Comparison of ENCODE assay signal across 14 cellular contexts in the genomic region with DNA sequence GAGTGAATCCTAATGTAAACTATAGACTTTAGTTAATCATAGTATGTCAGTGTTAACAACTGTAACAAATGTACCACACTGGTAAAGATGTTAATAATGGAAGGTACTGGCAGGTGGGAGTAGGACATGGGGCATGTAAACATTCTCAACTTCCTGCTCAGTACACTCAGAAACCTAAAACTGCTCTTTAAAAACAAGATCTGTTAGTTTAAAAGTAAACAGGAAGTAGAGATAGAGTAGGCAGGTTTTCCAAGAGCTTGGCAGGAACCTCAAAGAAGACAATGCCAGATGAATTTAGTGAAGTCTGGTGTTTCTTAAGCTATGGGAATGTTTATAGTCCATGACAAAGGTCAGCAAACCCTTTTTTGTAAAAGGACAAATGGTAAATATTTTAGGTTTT. TPM values are rescaled to one million over a fixed set of nuclear protein-coding genes. Genes with fewer than 3 reads are reported as not detected.
A peak's percentile ranks its signal among the peaks of the same experiment; 100 is the strongest.
DNase-seq lines count a peak whose midpoint lies in the region; ATAC-seq and TF ChIP-seq lines count a peak whose summit lies in the region.
"Had no signal": no experiment of that assay in that cellular context is flagged by ENCODE, and none has a peak within 500 bp of the region (broad histone marks: within the 10 kb centered on the region; RNA-seq: fewer than 3 reads in every experiment).

No MANE protein-coding gene starts in this region.

- ATAC-seq in stimulated activated effector memory CD8-positive, alpha-beta T cell treated with anti-CD3 and anti-CD28 coated beads, Interleukin-12 subunit alpha, Interleukin-12 subunit beta, amount 100 ng/mL, for 72 hours, result peak; percentile 68
- ATAC-seq in HG03196 (IDR thresholded peaks at IDR 0.05; ENCODE audit: unreplicated experiment), result no peak

- H3K27me3 Mint-ChIP-seq in activated naive CD4-positive, alpha-beta T cell treated with anti-CD3 and anti-CD28 coated beads, Interleukin-2, amount 10 ng/mL, durations not matched to agents 7 days and 5 days, result no peaks in the 10 kb centered on the region
- H3K27me3 Mint-ChIP-seq in endothelial cell (ENCODE audit: unreplicated experiment) (peaks cover 2% of the 10 kb centered on the region), glutamatergic neuron (ENCODE audit: unreplicated experiment) (no peaks in the 10 kb centered on the region)
- H3K27me3 Mint-ChIP-seq: B cell had no signal

- CTCF ChIA-PET in activated naive CD4-positive, alpha-beta T cell treated with anti-CD3 and anti-CD28 coated beads, Interleukin-2, amount 10 ng/mL, durations not matched to agents 7 days and 5 days (lab: Charles Lee), result no interaction called here

- H3K36me3 Mint-ChIP-seq in activated naive CD4-positive, alpha-beta T cell treated with anti-CD3 and anti-CD28 coated beads, Interleukin-2, amount 10 ng/mL, durations not matched to agents 7 days and 5 days, result peaks cover 14% of the 10 kb centered on the region
- H3K36me3 Mint-ChIP-seq in endothelial cell (ENCODE audit: low read depth, unreplicated experiment), result peaks cover 10% of the 10 kb centered on the region
- peaks cover 4% of the 10 kb centered on the region for H3K36me3 Mint-ChIP-seq in stimulated activated effector memory CD8-positive, alpha-beta T cell treated with anti-CD3 and anti-CD28 coated beads, Interleukin-12 subunit alpha, Interleukin-12 subunit beta, amount 100 ng/mL, for 72 hours
- H3K36me3 Mint-ChIP-seq in glutamatergic neuron (ENCODE audit: unreplicated experiment), result peaks cover 29% of the 10 kb centered on the region

- peaks cover 22% of the 10 kb centered on the region for H3K4me1 Mint-ChIP-seq in activated naive CD4-positive, alpha-beta T cell treated with anti-CD3 and anti-CD28 coated beads, Interleukin-2, amount 10 ng/mL, durations not matched to agents 7 days and 5 days
- peaks cover 16% of the 10 kb centered on the region for H3K4me1 Mint-ChIP-seq in endothelial cell (ENCODE audit: unreplicated experiment)
- peaks cover 11% of the 10 kb centered on the region for H3K4me1 Mint-ChIP-seq in stimulated activated effector memory CD8-positive, alpha-beta T cell treated with anti-CD3 and anti-CD28 coated beads, Interleukin-12 subunit alpha, Interleukin-12 subunit beta, amount 100 ng/mL, for 72 hours
- no peaks in the 10 kb centered on the region for H3K4me1 Mint-ChIP-seq in glutamatergic neuron (ENCODE audit: low read depth, unreplicated experiment)
- H3K4me1 Mint-ChIP-seq: neural progenitor cell had no signal

- peaks cover 17% of the 10 kb centered on the region for H3K9me3 Mint-ChIP-seq in activated naive CD4-positive, alpha-beta T cell treated with anti-CD3 and anti-CD28 coated beads, Interleukin-2, amount 10 ng/mL, durations not matched to agents 7 days and 5 days
- H3K9me3 Mint-ChIP-seq in endothelial cell (ENCODE audit: unreplicated experiment), result peaks cover 5% of the 10 kb centered on the region
- H3K9me3 Mint-ChIP-seq in stimulated activated effector memory CD8-positive, alpha-beta T cell treated with anti-CD3 and anti-CD28 coated beads, Interleukin-12 subunit alpha, Interleukin-12 subunit beta, amount 100 ng/mL, for 72 hours, result peaks cover 2% of the 10 kb centered on the region
- no peaks in the 10 kb centered on the region for H3K9me3 Mint-ChIP-seq in glutamatergic neuron (ENCODE audit: unreplicated experiment)

- H3K27ac Mint-ChIP-seq in activated naive CD4-positive, alpha-beta T cell treated with anti-CD3 and anti-CD28 coated beads, Interleukin-2, amount 10 ng/mL, durations not matched to agents 7 days and 5 days, result peak overlapping the region; percentile 77
- H3K27ac Mint-ChIP-seq in endothelial cell (ENCODE audit: unreplicated experiment) (peak overlapping the region; percentile 82), glutamatergic neuron (ENCODE audit: unreplicated experiment) (no peak overlapping the region)
- peak overlapping the region; percentile 49 for H3K27ac Mint-ChIP-seq in stimulated activated effector memory CD8-positive, alpha-beta T cell treated with anti-CD3 and anti-CD28 coated beads, Interleukin-12 subunit alpha, Interleukin-12 subunit beta, amount 100 ng/mL, for 72 hours
- H3K27ac Mint-ChIP-seq: B cell, HFFc6, neural progenitor cell had no signal

- no peak for TF ChIP-seq CTCF in NB4 (IDR thresholded peaks at IDR 0.05; ENCODE audit: low read depth, low read length)
- no peak for TF ChIP-seq CTCF in endothelial cell (IDR thresholded peaks at IDR 0.05; ENCODE audit: unreplicated experiment)
- no peak for TF ChIP-seq CTCF in glutamatergic neuron (IDR thresholded peaks at IDR 0.05; ENCODE audit: partially characterized antibody, unreplicated experiment)

- DNase-seq in activated naive CD4-positive, alpha-beta T cell treated with anti-CD3 and anti-CD28 coated beads, Interleukin-2, amount 10 ng/mL, durations not matched to agents 7 days and 5 days, result no peak
- no peak for DNase-seq in activated naive CD4-positive, alpha-beta T cell (lab: John Stamatoyannopoulos, UW)
- DNase-seq in NB4 (ENCODE audit: low read depth) (peak; percentile 9), endothelial cell (ENCODE audit: low spot score) (no peak), glutamatergic neuron (no peak), NCI-H1105 (lab: John Stamatoyannopoulos, UW) (no peak)
- DNase-seq in stimulated activated effector memory CD8-positive, alpha-beta T cell treated with anti-CD3 and anti-CD28 coated beads, Interleukin-12 subunit alpha, Interleukin-12 subunit beta, amount 100 ng/mL, for 72 hours (ENCODE audit: low spot score in 2 of 2), result no peak
- DNase-seq: activated T-cell treated with anti-CD3 and anti-CD28 coated beads, Interleukin-2, amount 50 U/mL, for 1 hour; GF-D8; HFFc6; left ventricle myocardium inferior had no signal

- no peak overlapping the region for H3K4me3 Mint-ChIP-seq in activated naive CD4-positive, alpha-beta T cell treated with anti-CD3 and anti-CD28 coated beads, Interleukin-2, amount 10 ng/mL, durations not matched to agents 7 days and 5 days
- H3K4me3 Mint-ChIP-seq in endothelial cell (ENCODE audit: unreplicated experiment) (no peak overlapping the region), glutamatergic neuron (ENCODE audit: unreplicated experiment) (no peak overlapping the region)
- H3K4me3 Mint-ChIP-seq in stimulated activated effector memory CD8-positive, alpha-beta T cell treated with anti-CD3 and anti-CD28 coated beads, Interleukin-12 subunit alpha, Interleukin-12 subunit beta, amount 100 ng/mL, for 72 hours, result no peak overlapping the region
- H3K4me3 Mint-ChIP-seq: B cell, HFFc6, neural progenitor cell had no signal

- no peak for TF ChIP-seq POLR2A in NB4 (IDR thresholded peaks at IDR 0.05; ENCODE audit: extremely low read depth, insufficient read length)

- H3K4me3 ChIP-seq in NB4 (ENCODE audit: low read depth, low read length), result no peak overlapping the region
- H3K4me3 ChIP-seq: left ventricle myocardium inferior, neural progenitor cell had no signal

RNA-seq across cellular contexts. Expression of a gene that starts 46.6 kb away (rescaled TPM):
- total RNA-seq in endothelial cell (ENCODE audit: unreplicated experiment), result 7.6 TPM
- 12.0 TPM for total RNA-seq in glutamatergic neuron (ENCODE audit: unreplicated experiment)
